In genomic region chr14:74922752-74923401, GRCh38 we compare ENCODE assay signal across 8 cellular contexts. TPM values are rescaled to one million over a fixed set of nuclear protein-coding genes. Genes with fewer than 3 reads are reported as not detected.
DNase-seq lines count a peak whose midpoint lies in the region; ATAC-seq and TF ChIP-seq lines count a peak whose summit lies in the region.

A gene with protein sequence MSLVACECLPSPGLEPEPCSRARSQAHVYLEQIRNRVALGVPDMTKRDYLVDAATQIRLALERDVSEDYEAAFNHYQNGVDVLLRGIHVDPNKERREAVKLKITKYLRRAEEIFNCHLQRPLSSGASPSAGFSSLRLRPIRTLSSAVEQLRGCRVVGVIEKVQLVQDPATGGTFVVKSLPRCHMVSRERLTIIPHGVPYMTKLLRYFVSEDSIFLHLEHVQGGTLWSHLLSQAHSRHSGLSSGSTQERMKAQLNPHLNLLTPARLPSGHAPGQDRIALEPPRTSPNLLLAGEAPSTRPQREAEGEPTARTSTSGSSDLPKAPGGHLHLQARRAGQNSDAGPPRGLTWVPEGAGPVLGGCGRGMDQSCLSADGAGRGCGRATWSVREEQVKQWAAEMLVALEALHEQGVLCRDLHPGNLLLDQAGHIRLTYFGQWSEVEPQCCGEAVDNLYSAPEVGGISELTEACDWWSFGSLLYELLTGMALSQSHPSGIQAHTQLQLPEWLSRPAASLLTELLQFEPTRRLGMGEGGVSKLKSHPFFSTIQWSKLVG (minus strand): TSS chr14:74923260. CDS start chr14:74921541, 1,719 bp downstream.

- H3K4me1 ChIP-seq in right atrium auricular region, result peaks cover 0 to 23% of the 10 kb centered on the region in 2 donors
- no peaks in the 10 kb centered on the region for H3K4me1 ChIP-seq in prostate gland (replicated peaks)

- H3K27me3 ChIP-seq in right atrium auricular region (no peaks in the 10 kb centered on the region), prostate gland (replicated peaks; ENCODE audit: insufficient read depth) (no peaks in the 10 kb centered on the region)

- peaks cover 8% of the 10 kb centered on the region for H3K4me1 Mint-ChIP-seq in T-helper 1 cell treated with Interleukin-12 subunit alpha and Interleukin-12 subunit beta and Interleukin-4 antibody, amounts not matched to agents 30 μg/mL and 1 μg/mL, for 36 hours (ENCODE audit: low read depth)

- TF ChIP-seq POLR2A in prostate gland (IDR thresholded peaks at IDR 0.05), result no peak

- intact Hi-C loops in prostate gland (cut with DNase I), result no loop called here

- H3K27me3 Mint-ChIP-seq in T-helper 1 cell treated with Interleukin-12 subunit alpha and Interleukin-12 subunit beta and Interleukin-4 antibody, amounts not matched to agents 30 μg/mL and 1 μg/mL, for 36 hours (ENCODE audit: low read depth), result peaks cover 16% of the 10 kb centered on the region

- ATAC-seq in HG02610 (IDR thresholded peaks at IDR 0.05; ENCODE audit: unreplicated experiment), result peak; percentile 89

- 11% methylated on average over 22 of the region's 51 CpGs for WGBS in prostate gland

- H3K9me3 ChIP-seq in right atrium auricular region, result no peaks in the 10 kb centered on the region
- no peaks in the 10 kb centered on the region for H3K9me3 ChIP-seq in prostate gland

- no peak within 1 kb of the TSS for H3K27ac Mint-ChIP-seq in T-helper 1 cell treated with Interleukin-12 subunit alpha and Interleukin-12 subunit beta and Interleukin-4 antibody, amounts not matched to agents 30 μg/mL and 1 μg/mL, for 36 hours

- H3K36me3 Mint-ChIP-seq in T-helper 1 cell treated with Interleukin-12 subunit alpha and Interleukin-12 subunit beta and Interleukin-4 antibody, amounts not matched to agents 30 μg/mL and 1 μg/mL, for 36 hours (ENCODE audit: low read depth), result no peaks in the 10 kb centered on the region

- H3K36me3 ChIP-seq in right atrium auricular region (no peaks in the 10 kb centered on the region), prostate gland (no peaks in the 10 kb centered on the region)

- TF ChIP-seq CTCF in right atrium auricular region (IDR thresholded peaks at IDR 0.05), result peak in 1 of 2 donors; percentile 30
- no peak for TF ChIP-seq CTCF in prostate gland (IDR thresholded peaks at IDR 0.05)

- peak within 1 kb of the TSS; percentile 55 to 78 for H3K4me3 ChIP-seq in right atrium auricular region
- H3K4me3 ChIP-seq in prostate gland, result peak within 1 kb of the TSS; percentile 24 to 29

- H3K4me3 Mint-ChIP-seq in T-helper 1 cell treated with Interleukin-12 subunit alpha and Interleukin-12 subunit beta and Interleukin-4 antibody, amounts not matched to agents 30 μg/mL and 1 μg/mL, for 36 hours, result peak within 1 kb of the TSS; percentile 64

- H3K9me3 Mint-ChIP-seq in T-helper 1 cell treated with Interleukin-12 subunit alpha and Interleukin-12 subunit beta and Interleukin-4 antibody, amounts not matched to agents 30 μg/mL and 1 μg/mL, for 36 hours, result no peaks in the 10 kb centered on the region

- peak within 1 kb of the TSS; percentile 60 to 75 for H3K27ac ChIP-seq in right atrium auricular region
- no peak within 1 kb of the TSS for H3K27ac ChIP-seq in prostate gland

- DNase-seq in GDM1 (lab: John Stamatoyannopoulos, UW), result peak; percentile 66
- DNase-seq in NCI-H1436 (lab: John Stamatoyannopoulos, UW), result peak; percentile 83
- DNase-seq in anterior cingulate cortex (lab: John Stamatoyannopoulos, UW), result peak in 57 of 58 donors; percentile 34 to 95 (median 82)
- peak; percentile 90 for DNase-seq in right atrium auricular region (ENCODE audit: low spot score)
- peak; percentile 69 for DNase-seq in prostate gland (ENCODE audit: low spot score)
- DNase-seq in ureter (ENCODE audit: low spot score), result peak; percentile 73

RNA-seq across cellular contexts. Expression of the gene that starts here (rescaled TPM):
- total RNA-seq in right atrium auricular region, result 10 to 100 TPM in 1 of 2 donors, 1 to 10 TPM in 1; 7.6 to 10.3 TPM
- total RNA-seq in prostate gland, result 10 to 100 TPM in 1 of 2 donors, 1 to 10 TPM in 1; 1.5 to 15.1 TPM
- total RNA-seq in ureter, result 10.7 TPM

Comparison
In these comparisons a context has a peak if more than half of its experiments do, and no peak if none do; other contexts are left out.
1. H3K27ac ChIP-seq: peak in right atrium auricular region (2 of 2); none in prostate gland (0 of 2).
2. Peak in every context shown above with its lines, with median percentiles within 50 percentile points of each other: DNase-seq.